Comparison of ENCODE assay signal across 16 cellular contexts in the genomic region with DNA sequence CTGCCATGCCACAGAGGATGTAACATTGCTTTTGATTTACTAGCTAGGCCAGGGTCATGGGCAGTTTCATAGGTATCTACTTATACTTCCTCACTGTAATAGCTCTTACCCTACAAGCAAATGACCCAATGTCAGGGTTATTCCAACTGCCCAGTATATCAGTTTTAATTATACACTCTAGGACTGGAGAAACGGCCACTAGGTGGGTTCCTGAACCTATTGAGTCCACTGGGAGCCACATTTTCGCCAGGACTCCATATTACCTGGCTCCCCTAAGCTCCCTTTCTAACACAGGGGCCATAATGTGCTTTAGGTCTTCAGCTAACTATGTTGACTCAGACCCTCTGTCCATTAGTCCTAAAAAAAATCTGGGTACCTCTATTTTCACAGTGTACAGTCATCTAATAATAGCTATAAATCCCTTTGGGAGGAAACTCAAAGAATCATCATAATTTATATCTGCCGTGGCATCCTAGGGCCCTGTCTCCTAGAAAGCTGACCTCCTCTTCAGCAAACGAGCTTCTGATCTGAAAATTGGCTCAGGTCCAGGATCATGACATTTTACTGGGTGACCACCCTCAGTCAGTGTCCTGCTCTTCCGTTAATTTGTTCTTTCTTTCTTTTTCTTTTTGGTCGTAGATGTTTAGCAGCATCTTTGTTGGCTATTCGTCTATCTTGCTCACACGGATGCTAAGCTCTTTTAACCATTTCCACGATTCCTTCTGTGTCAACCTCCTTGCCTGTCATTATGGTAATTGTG.
DNase-seq lines count a peak whose midpoint lies in the region; ATAC-seq and TF ChIP-seq lines count a peak whose summit lies in the region.
"Had no signal": no experiment of that assay in that cellular context is flagged by ENCODE, and none has a peak within 500 bp of the region (broad histone marks: within the 10 kb centered on the region; RNA-seq: fewer than 3 reads in every experiment).

No MANE protein-coding gene starts in this region.

- no peaks in the 10 kb centered on the region for H3K27me3 ChIP-seq in brain microvascular endothelial cell (replicated peaks)

- TF ChIP-seq POLR2A in NB4 (IDR thresholded peaks at IDR 0.05; ENCODE audit: extremely low read depth, insufficient read length), result no peak

- H3K36me3 Mint-ChIP-seq in nephron (ENCODE audit: low read depth), result no peaks in the 10 kb centered on the region
- H3K36me3 Mint-ChIP-seq: activated CD4-positive, alpha-beta memory T cell treated with anti-CD3 and anti-CD28 coated beads for 36 hours had no signal

- H3K4me3 ChIP-seq in NB4 (ENCODE audit: low read depth, low read length) (no peak overlapping the region), brain microvascular endothelial cell (ENCODE audit: low read depth, low read length) (no peak overlapping the region)

- no peak for TF ChIP-seq CTCF in NB4 (IDR thresholded peaks at IDR 0.05; ENCODE audit: low read depth, low read length)
- TF ChIP-seq CTCF in brain microvascular endothelial cell (IDR thresholded peaks at IDR 0.05; ENCODE audit: low read depth, low read length, missing control alignments), result peak; percentile 21
- no peak for TF ChIP-seq CTCF in nephron (IDR thresholded peaks at IDR 0.05; ENCODE audit: unreplicated experiment in 3 of 3)

- no peaks in the 10 kb centered on the region for H3K27me3 Mint-ChIP-seq in nephron (ENCODE audit: low read depth)
- H3K27me3 Mint-ChIP-seq: activated CD4-positive, alpha-beta memory T cell treated with anti-CD3 and anti-CD28 coated beads for 36 hours; dendritic cell treated with granulocyte-macrophage colony-stimulating factor and Interleukin-4, amounts not matched to agents 40 ng/mL and 50 ng/mL, for 4 days; stimulated activated naive CD8-positive, alpha-beta T cell treated with anti-CD3 and anti-CD28 coated beads, Interleukin-15, Interleukin-2, amounts not matched to agents 100 ng/mL and 50 ng/mL, for 24 hours had no signal

- in situ Hi-C loops in brain microvascular endothelial cell (cut with HindIII; ENCODE audit: low pct_ligation_motif_present, low sequenced_read_pairs), result no loop called here

- H3K27ac ChIP-seq in brain microvascular endothelial cell, result no peak overlapping the region

- peak overlapping the region; percentile 46 to 73 (median 60) for H3K27ac Mint-ChIP-seq in nephron
- H3K27ac Mint-ChIP-seq: activated CD4-positive, alpha-beta memory T cell treated with anti-CD3 and anti-CD28 coated beads for 36 hours; dendritic cell treated with granulocyte-macrophage colony-stimulating factor and Interleukin-4, amounts not matched to agents 40 ng/mL and 50 ng/mL, for 4 days; stimulated activated naive CD8-positive, alpha-beta T cell treated with anti-CD3 and anti-CD28 coated beads, Interleukin-15, Interleukin-2, amounts not matched to agents 100 ng/mL and 50 ng/mL, for 24 hours had no signal

- ATAC-seq in GM18511 (IDR thresholded peaks at IDR 0.05; ENCODE audit: unreplicated experiment), result no peak
- no peak for ATAC-seq in HG03469 (IDR thresholded peaks at IDR 0.05; ENCODE audit: unreplicated experiment)
- ATAC-seq in HG03135 (IDR thresholded peaks at IDR 0.05; ENCODE audit: unreplicated experiment), result no peak
- ATAC-seq: right cardiac atrium had no signal

- peak overlapping the region in 1 of 3 experiments; percentile 2 for H3K4me3 Mint-ChIP-seq in nephron
- H3K4me3 Mint-ChIP-seq: activated CD4-positive, alpha-beta memory T cell treated with anti-CD3 and anti-CD28 coated beads for 36 hours; dendritic cell treated with granulocyte-macrophage colony-stimulating factor and Interleukin-4, amounts not matched to agents 40 ng/mL and 50 ng/mL, for 4 days; neural crest cell; stimulated activated naive CD8-positive, alpha-beta T cell treated with anti-CD3 and anti-CD28 coated beads, Interleukin-15, Interleukin-2, amounts not matched to agents 100 ng/mL and 50 ng/mL, for 24 hours had no signal

- DNase-seq in DMS53 (lab: John Stamatoyannopoulos, UW), result peak; percentile 47
- no peak for DNase-seq in DMS53 treated with DMSO at 0.1 percent for 48 hours (lab: John Stamatoyannopoulos, UW; ENCODE audit: unreplicated experiment)
- DNase-seq in NB4 (ENCODE audit: low read depth), result peak; percentile 22
- no peak for DNase-seq in brain microvascular endothelial cell
- DNase-seq: activated CD4-positive, alpha-beta memory T cell treated with anti-CD3 and anti-CD28 coated beads for 36 hours; amygdala; NCI-H146; NCI-H510A; right cardiac atrium had no signal

- no peaks in the 10 kb centered on the region for H3K9me3 Mint-ChIP-seq in nephron
- H3K9me3 Mint-ChIP-seq: activated CD4-positive, alpha-beta memory T cell treated with anti-CD3 and anti-CD28 coated beads for 36 hours; dendritic cell treated with granulocyte-macrophage colony-stimulating factor and Interleukin-4, amounts not matched to agents 40 ng/mL and 50 ng/mL, for 4 days had no signal

- no peaks in the 10 kb centered on the region for H3K36me3 ChIP-seq in brain microvascular endothelial cell (replicated peaks)

- peaks cover 43% of the 10 kb centered on the region for H3K4me1 Mint-ChIP-seq in nephron

Comparison
In these comparisons a context has a peak if more than half of its experiments do, and no peak if none do; other contexts are left out.
1. DNase-seq: peak in DMS53 (single experiment) and NB4 (single experiment); none in DMS53 treated with DMSO at 0.1 percent for 48 hours (single experiment) and brain microvascular endothelial cell (single experiment).